In genomic region chrX:49184294-49185061, GRCh38 we compare ENCODE assay signal across 8 cellular contexts. TPM values are rescaled to one million over a fixed set of nuclear protein-coding genes. Genes with fewer than 3 reads are reported as not detected.
DNase-seq lines count a peak whose midpoint lies in the region; ATAC-seq and TF ChIP-seq lines count a peak whose summit lies in the region.

No MANE protein-coding gene starts in this region.

- peak overlapping the region; percentile 90 for H3K27ac ChIP-seq in neutrophil

- no peaks in the 10 kb centered on the region for H3K27me3 Mint-ChIP-seq in Calu3 (ENCODE audit: unreplicated experiment)
- no peaks in the 10 kb centered on the region for H3K27me3 Mint-ChIP-seq in activated T-helper 2 cell treated with anti-CD3 and anti-CD28 coated beads, Interferon-gamma antibody, Interleukin-2, Interleukin-4, amounts not matched to agents 10 μg/mL and 5 μg/mL and 100 μg/mL, durations not matched to agents 14 hours and 24 hours and 36 hours (ENCODE audit: low read depth)

- H3K4me3 Mint-ChIP-seq in Calu3 (ENCODE audit: low read depth, unreplicated experiment) = peak overlapping the region; percentile 86
- peak overlapping the region; percentile 86 for H3K4me3 Mint-ChIP-seq in activated T-helper 2 cell treated with anti-CD3 and anti-CD28 coated beads, Interferon-gamma antibody, Interleukin-2, Interleukin-4, amounts not matched to agents 10 μg/mL and 5 μg/mL and 100 μg/mL, durations not matched to agents 14 hours and 24 hours and 36 hours (ENCODE audit: low read depth)

- H3K4me3 ChIP-seq in neutrophil (ENCODE audit: low read depth in 1 of 2, low read length in 1 of 2) = peak overlapping the region; percentile 61 to 64

- no peaks in the 10 kb centered on the region for H3K27me3 ChIP-seq in neutrophil

- peak overlapping the region; percentile 77 for H3K27ac Mint-ChIP-seq in Calu3 (ENCODE audit: unreplicated experiment)
- peak overlapping the region; percentile 83 for H3K27ac Mint-ChIP-seq in activated T-helper 2 cell treated with anti-CD3 and anti-CD28 coated beads, Interferon-gamma antibody, Interleukin-2, Interleukin-4, amounts not matched to agents 10 μg/mL and 5 μg/mL and 100 μg/mL, durations not matched to agents 14 hours and 24 hours and 36 hours

- no peaks in the 10 kb centered on the region for H3K9me3 Mint-ChIP-seq in Calu3 (ENCODE audit: low read depth, unreplicated experiment)
- H3K9me3 Mint-ChIP-seq in activated T-helper 2 cell treated with anti-CD3 and anti-CD28 coated beads, Interferon-gamma antibody, Interleukin-2, Interleukin-4, amounts not matched to agents 10 μg/mL and 5 μg/mL and 100 μg/mL, durations not matched to agents 14 hours and 24 hours and 36 hours = no peaks in the 10 kb centered on the region

- H3K36me3 ChIP-seq in neutrophil = peaks cover 15% of the 10 kb centered on the region

- no TSS peak for BruUV-seq in Calu3 (replicated peaks; lab: Mats Ljungman, UMichigan)

- CTCF ChIA-PET in Calu3 (lab: Charles Lee) = interaction anchor here (1.0 to 1.8 kb wide), 2 partner anchors 18 to 28 kb away, joined by 4 to 11 read pairs; no protein-coding TSS in a partner anchor

- peaks cover 33 to 34% of the 10 kb centered on the region in 2 experiments for H3K4me1 ChIP-seq in neutrophil (ENCODE audit: control insufficient read depth in 1 of 2, insufficient read depth in 1 of 2, low read depth in 1 of 2, low read length in 1 of 2)

- DNase-seq in Calu3 (peak; percentile 93), NCI-H2107 treated with DMSO at 0.1 percent for 48 hours (lab: John Stamatoyannopoulos, UW; ENCODE audit: unreplicated experiment) (peak; percentile 96), fibroblast of the conjunctiva (ENCODE audit: low read depth) (peak; percentile 75)
- peak; percentile 15 for DNase-seq in activated T-helper 2 cell treated with anti-CD3 and anti-CD28 coated beads, Interferon-gamma antibody, Interleukin-2, Interleukin-4, amounts not matched to agents 10 μg/mL and 5 μg/mL and 100 μg/mL, durations not matched to agents 14 hours and 24 hours and 36 hours (ENCODE audit: low spot score)

- peaks cover 55% of the 10 kb centered on the region for H3K36me3 Mint-ChIP-seq in Calu3 (ENCODE audit: insufficient read depth, unreplicated experiment)
- H3K36me3 Mint-ChIP-seq in activated T-helper 2 cell treated with anti-CD3 and anti-CD28 coated beads, Interferon-gamma antibody, Interleukin-2, Interleukin-4, amounts not matched to agents 10 μg/mL and 5 μg/mL and 100 μg/mL, durations not matched to agents 14 hours and 24 hours and 36 hours (ENCODE audit: low read depth) = peaks cover 31% of the 10 kb centered on the region

- intact Hi-C loops in Calu3 (cut with micrococcal nuclease; ENCODE audit: unreplicated experiment) = no loop called here
- intact Hi-C loops in activated T-helper 2 cell treated with anti-CD3 and anti-CD28 coated beads, Interferon-gamma antibody, Interleukin-2, Interleukin-4, amounts not matched to agents 10 μg/mL and 5 μg/mL and 100 μg/mL, durations not matched to agents 14 hours and 24 hours and 36 hours (cut with micrococcal nuclease) = no loop called here

- no peaks in the 10 kb centered on the region for H3K9me3 ChIP-seq in neutrophil

- ATAC-seq in GM21619 (IDR thresholded peaks at IDR 0.05; ENCODE audit: unreplicated experiment) = peak; percentile 52
- no peak for ATAC-seq in HG03280 (IDR thresholded peaks at IDR 0.05; ENCODE audit: unreplicated experiment)
- ATAC-seq in HG03571 (IDR thresholded peaks at IDR 0.05; ENCODE audit: unreplicated experiment) = no peak

- TF ChIP-seq CTCF in Calu3 (IDR thresholded peaks at IDR 0.05; ENCODE audit: unreplicated experiment) (no peak), neutrophil (IDR thresholded peaks at IDR 0.05) (no peak)

- peaks cover 19% of the 10 kb centered on the region for H3K4me1 Mint-ChIP-seq in Calu3 (ENCODE audit: low read depth, unreplicated experiment)
- H3K4me1 Mint-ChIP-seq in activated T-helper 2 cell treated with anti-CD3 and anti-CD28 coated beads, Interferon-gamma antibody, Interleukin-2, Interleukin-4, amounts not matched to agents 10 μg/mL and 5 μg/mL and 100 μg/mL, durations not matched to agents 14 hours and 24 hours and 36 hours (ENCODE audit: low read depth) = peaks cover 17% of the 10 kb centered on the region

RNA-seq across cellular contexts. Expression of gene PRICKLE3, which starts 1.7 kb away (rescaled TPM):
- total RNA-seq in Calu3 (2022) = 22.3 and 24.3 TPM in 2 replicates
- total RNA-seq in activated T-helper 2 cell treated with anti-CD3 and anti-CD28 coated beads, Interferon-gamma antibody, Interleukin-2, Interleukin-4, amounts not matched to agents 10 μg/mL and 5 μg/mL and 100 μg/mL, durations not matched to agents 14 hours and 24 hours and 36 hours = 24.5 and 26.9 TPM in 2 replicates

RNA-seq across cellular contexts. Expression of gene PLP2, which starts 12.8 kb away (rescaled TPM):
- total RNA-seq in Calu3 (2022) = 222 and 273 TPM in 2 replicates
- total RNA-seq in activated T-helper 2 cell treated with anti-CD3 and anti-CD28 coated beads, Interferon-gamma antibody, Interleukin-2, Interleukin-4, amounts not matched to agents 10 μg/mL and 5 μg/mL and 100 μg/mL, durations not matched to agents 14 hours and 24 hours and 36 hours = 112 and 116 TPM in 2 replicates

RNA-seq across cellular contexts. Expression of gene SYP, which starts 15.5 kb away (rescaled TPM):
- total RNA-seq in Calu3 (2022) = 1.9 and 2.7 TPM in 2 replicates
- 3.8 and 4.3 TPM in 2 replicates for total RNA-seq in activated T-helper 2 cell treated with anti-CD3 and anti-CD28 coated beads, Interferon-gamma antibody, Interleukin-2, Interleukin-4, amounts not matched to agents 10 μg/mL and 5 μg/mL and 100 μg/mL, durations not matched to agents 14 hours and 24 hours and 36 hours

RNA-seq across cellular contexts. Expression of gene MAGIX, which starts 21.9 kb away (rescaled TPM):
- total RNA-seq in Calu3 (2022) = 13.9 and 16.6 TPM in 2 replicates
- total RNA-seq in activated T-helper 2 cell treated with anti-CD3 and anti-CD28 coated beads, Interferon-gamma antibody, Interleukin-2, Interleukin-4, amounts not matched to agents 10 μg/mL and 5 μg/mL and 100 μg/mL, durations not matched to agents 14 hours and 24 hours and 36 hours = 1.6 and 2.1 TPM in 2 replicates

RNA-seq across cellular contexts. Expression of gene CACNA1F, which starts 48.7 kb away (rescaled TPM):
- total RNA-seq in Calu3 (2022) = not detected in 2 replicates
- 0.23 and 0.32 TPM in 2 replicates for total RNA-seq in activated T-helper 2 cell treated with anti-CD3 and anti-CD28 coated beads, Interferon-gamma antibody, Interleukin-2, Interleukin-4, amounts not matched to agents 10 μg/mL and 5 μg/mL and 100 μg/mL, durations not matched to agents 14 hours and 24 hours and 36 hours

Comparison
In these comparisons a context has a peak if more than half of its experiments do, and no peak if none do; other contexts are left out.
1. DNase-seq: peak in every context shown above with its lines; median percentile 96 in NCI-H2107 treated with DMSO at 0.1 percent for 48 hours; 93 in Calu3; 75 in fibroblast of the conjunctiva; 15 in activated T-helper 2 cell treated with anti-CD3 and anti-CD28 coated beads, Interferon-gamma antibody, Interleukin-2, Interleukin-4, amounts not matched to agents 10 μg/mL and 5 μg/mL and 100 μg/mL, durations not matched to agents 14 hours and 24 hours and 36 hours.